In genomic region chr5:119743927-119744326, GRCh38 we compare ENCODE assay signal across 9 cellular contexts.
DNase-seq lines count a peak whose midpoint lies in the region; ATAC-seq and TF ChIP-seq lines count a peak whose summit lies in the region.
"Had no signal": no experiment of that assay in that cellular context is flagged by ENCODE, and none has a peak within 500 bp of the region (broad histone marks: within the 10 kb centered on the region; RNA-seq: fewer than 3 reads in every experiment).

No MANE protein-coding gene starts in this region.

- no peaks in the 10 kb centered on the region for H3K9me1 ChIP-seq in IMR-90 (ENCODE audit: insufficient read depth, low read length)

- no peak overlapping the region for H2AFZ ChIP-seq in IMR-90 (replicated peaks; ENCODE audit: low read length, poor library complexity)

- TF ChIP-seq CTCF in AG10803 (conservative IDR thresholded peaks at IDR 0.05; ENCODE audit: low read length) (no peak; the same call in 1 of the 2 replicates), GM12864 (IDR thresholded peaks at IDR 0.05; ENCODE audit: low read depth, low read length, missing control alignments) (peak; percentile 74), IMR-90 (conservative IDR thresholded peaks at IDR 0.05; ENCODE audit: low read depth, low read length) (no peak; the same call in 1 of the 2 replicates), VCaP (conservative IDR thresholded peaks at IDR 0.05) (peak; percentile 56), left lung (IDR thresholded peaks at IDR 0.05) (peak in 1 of 2 donors; percentile 28), Peyer's patch (IDR thresholded peaks at IDR 0.05) (peak in 3 of 6 experiments; percentile 30 to 36 (median 34))

- H3K27ac ChIP-seq in IMR-90 (ENCODE audit: insufficient read depth, low read length) (no peak overlapping the region), VCaP (no peak overlapping the region), left lung (no peak overlapping the region), Peyer's patch (no peak overlapping the region)

- intact Hi-C loops in IMR-90 (cut with micrococcal nuclease) (no loop called here), left lung (cut with DNase I) (no loop called here)

- H2BK15ac ChIP-seq in IMR-90 (ENCODE audit: low read depth, low read length) = no peak overlapping the region

- no peak overlapping the region for H3K4me2 ChIP-seq in IMR-90 (ENCODE audit: low read depth, low read length)

- H4K8ac ChIP-seq in IMR-90 (ENCODE audit: low read depth in 2 of 2, low read length in 2 of 2) = no peak overlapping the region

- no peak overlapping the region for H3K4me3 Mint-ChIP-seq in immature natural killer cell

- H3K27ac Mint-ChIP-seq in immature natural killer cell = no peak overlapping the region

- no peak overlapping the region for H3K23ac ChIP-seq in IMR-90 (ENCODE audit: low read depth, low read length)

- TF ChIP-seq POLR2A in IMR-90 (IDR thresholded peaks at IDR 0.05; ENCODE audit: low read depth, low read length) = no peak
- TF ChIP-seq POLR2A in Peyer's patch (IDR thresholded peaks at IDR 0.05) = no peak

- H3K27me3 Mint-ChIP-seq in immature natural killer cell (ENCODE audit: low read depth in 3 of 3) = no peaks in the 10 kb centered on the region

- POLR2A ChIA-PET in IMR-90 (lab: Charles Lee; ENCODE audit: unreplicated experiment) = no interaction called here

- dilution Hi-C loops in IMR-90 (cut with HindIII; ENCODE audit: low sequenced_read_pairs, unreplicated experiment) = no loop called here

- ATAC-seq in IMR-90 (ENCODE audit: low read depth) (no peak), left lung (peak; percentile 77)

- H2BK120ac ChIP-seq in IMR-90 (ENCODE audit: low read depth, low read length) = no peak overlapping the region

- H3K9ac ChIP-seq in IMR-90 (ENCODE audit: low read depth, low read length) = no peak overlapping the region

- H2AK9ac ChIP-seq in IMR-90 (replicated peaks; ENCODE audit: low read depth, low read length, poor library complexity) = no peak overlapping the region

- H3K9me3 ChIP-seq in IMR-90 (ENCODE audit: control insufficient read depth, insufficient read depth, low read length) = no peaks in the 10 kb centered on the region
- no peaks in the 10 kb centered on the region for H3K9me3 ChIP-seq in left lung
- H3K9me3 ChIP-seq in Peyer's patch = no peaks in the 10 kb centered on the region

- no TSS peak for BruUV-seq in IMR-90 (replicated peaks; lab: Mats Ljungman, UMichigan)

- CTCF ChIA-PET in IMR-90 (lab: Yijun Ruan, JAX) = no interaction called here

- no peak overlapping the region for H4K5ac ChIP-seq in IMR-90 (ENCODE audit: low read depth, low read length)

- H2AK5ac ChIP-seq in IMR-90 (ENCODE audit: low read depth, low read length) = no peak overlapping the region

- H3K9me3 Mint-ChIP-seq in immature natural killer cell = no peaks in the 10 kb centered on the region

- no peaks in the 10 kb centered on the region for H4K20me1 ChIP-seq in IMR-90 (ENCODE audit: insufficient read depth, low read length)

- H2BK20ac ChIP-seq in IMR-90 (ENCODE audit: low read depth, low read length) = no peak overlapping the region

- H2BK5ac ChIP-seq in IMR-90 (ENCODE audit: low read depth, low read length, poor library complexity, severe bottlenecking) = no peak overlapping the region

- peak; percentile 18; the same call in 1 of the 2 replicates for TF ChIP-seq RAD21 in IMR-90 (IDR thresholded peaks at IDR 0.05; ENCODE audit: low read length)

- H3K36me3 ChIP-seq in IMR-90 (ENCODE audit: control insufficient read depth, insufficient read depth, low read length) (no peaks in the 10 kb centered on the region), left lung (no peaks in the 10 kb centered on the region), Peyer's patch (no peaks in the 10 kb centered on the region)

- in situ Hi-C loops in IMR-90 (cut with MboI; ENCODE audit: low sequenced_read_pairs) = no loop called here

- H3K79me1 ChIP-seq in IMR-90 (ENCODE audit: low read depth in 1 of 2, low read length in 2 of 2) = no peaks in the 10 kb centered on the region

- H3K4me1 ChIP-seq in IMR-90 (ENCODE audit: control insufficient read depth, insufficient read depth, low read length) (no peaks in the 10 kb centered on the region), left lung (no peaks in the 10 kb centered on the region), Peyer's patch (no peaks in the 10 kb centered on the region)

- DNase-seq in AG10803 (ENCODE audit: low read depth) = peak; percentile 3
- peak; percentile 29 for DNase-seq in GM12864 (ENCODE audit: low read depth)
- peak; percentile 50 for DNase-seq in H4 (ENCODE audit: low spot score)
- peak; percentile 4 for DNase-seq in IMR-90
- DNase-seq in left lung = no peak
- DNase-seq in immature natural killer cell = no peak
- no peak for DNase-seq in Peyer's patch

- no peak overlapping the region for H3K4me3 ChIP-seq in AG10803 (ENCODE audit: low read length)
- no peak overlapping the region for H3K4me3 ChIP-seq in GM12864 (ENCODE audit: low read depth, low read length)
- no peak overlapping the region for H3K4me3 ChIP-seq in IMR-90 (ENCODE audit: insufficient read depth, low read depth, low read length)
- no peak overlapping the region for H3K4me3 ChIP-seq in left lung
- no peak overlapping the region for H3K4me3 ChIP-seq in Peyer's patch
- H3K4me3 ChIP-seq: lung had no signal

- H3K56ac ChIP-seq in IMR-90 (ENCODE audit: extremely low read depth, insufficient read depth, low read length) = no peak overlapping the region

- no peak overlapping the region for H4K91ac ChIP-seq in IMR-90 (ENCODE audit: insufficient read depth, low read depth, low read length)

- H3K4me1 Mint-ChIP-seq in immature natural killer cell = no peaks in the 10 kb centered on the region

- H3K27me3 ChIP-seq in IMR-90 (ENCODE audit: control insufficient read depth, insufficient read depth, low read length) = no peaks in the 10 kb centered on the region
- H3K27me3 ChIP-seq in left lung = no peaks in the 10 kb centered on the region
- no peaks in the 10 kb centered on the region for H3K27me3 ChIP-seq in Peyer's patch

- no peak overlapping the region for H3K4ac ChIP-seq in IMR-90 (ENCODE audit: low read depth, low read length)

- no peaks in the 10 kb centered on the region for H3K36me3 Mint-ChIP-seq in immature natural killer cell

- H3K14ac ChIP-seq in IMR-90 (replicated peaks; ENCODE audit: low read depth, low read length) = no peak overlapping the region

- no CpG with 5 or more reads among the region's 1 CpG for WGBS in IMR-90 (ENCODE audit: extremely low coverage in 2 of 2, insufficient read length in 1 of 2), 2 experiments

- no peak overlapping the region for H3K18ac ChIP-seq in IMR-90 (ENCODE audit: low read depth, low read length)

TF ChIP-seq in IMR-90, 13 proteins besides CTCF, POLR2A, EP300 and RAD21:
- TF ChIP-seq MAZ (IDR thresholded peaks at IDR 0.05; ENCODE audit: borderline replicate concordance, low read depth, low read length) = no peak
- TF ChIP-seq CEBPB (IDR thresholded peaks at IDR 0.05; ENCODE audit: low read depth, low read length) = no peak
- no peak for TF ChIP-seq MAFK (IDR thresholded peaks at IDR 0.05; ENCODE audit: low read depth, low read length)
- TF ChIP-seq NFE2L2 (IDR thresholded peaks at IDR 0.05; ENCODE audit: low read depth, low read length) = no peak
- TF ChIP-seq, protein P1, sequence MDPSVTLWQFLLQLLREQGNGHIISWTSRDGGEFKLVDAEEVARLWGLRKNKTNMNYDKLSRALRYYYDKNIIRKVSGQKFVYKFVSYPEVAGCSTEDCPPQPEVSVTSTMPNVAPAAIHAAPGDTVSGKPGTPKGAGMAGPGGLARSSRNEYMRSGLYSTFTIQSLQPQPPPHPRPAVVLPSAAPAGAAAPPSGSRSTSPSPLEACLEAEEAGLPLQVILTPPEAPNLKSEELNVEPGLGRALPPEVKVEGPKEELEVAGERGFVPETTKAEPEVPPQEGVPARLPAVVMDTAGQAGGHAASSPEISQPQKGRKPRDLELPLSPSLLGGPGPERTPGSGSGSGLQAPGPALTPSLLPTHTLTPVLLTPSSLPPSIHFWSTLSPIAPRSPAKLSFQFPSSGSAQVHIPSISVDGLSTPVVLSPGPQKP (IDR thresholded peaks at IDR 0.05; ENCODE audit: borderline replicate concordance, low read depth, low read length) = no peak
- no peak for TF ChIP-seq RCOR1 (IDR thresholded peaks at IDR 0.05; ENCODE audit: insufficient replicate concordance, low read length)
- no peak for TF ChIP-seq FOS (IDR thresholded peaks at IDR 0.05; ENCODE audit: low read depth, low read length)
- TF ChIP-seq SMC3 (IDR thresholded peaks at IDR 0.05; ENCODE audit: low read depth, low read length) = no peak

Comparison
In these comparisons a context has a peak if more than half of its experiments do, and no peak if none do; other contexts are left out.
1. DNase-seq: peak in AG10803 (single experiment), GM12864 (single experiment), H4 (single experiment) and IMR-90 (single experiment); none in left lung (0 of 2), immature natural killer cell (0 of 3) and Peyer's patch (0 of 3).
2. CTCF ChIP-seq: peak in GM12864 (single experiment) and VCaP (single experiment); none in AG10803 (single experiment) and IMR-90 (single experiment).